ENCODE assay signal across 1 cellular context in genomic region chr11:96337541-96338530, GRCh38.
A peak's percentile ranks its signal among the peaks of the same experiment; 100 is the strongest.
TF ChIP-seq lines count a peak whose summit lies in the region.

No MANE protein-coding gene starts in this region.

TF ChIP-seq in K562, 482 proteins besides CTCF, POLR2A, EP300 and RAD21 (continued from another document and continues in another):
- TF ChIP-seq MBD1 (CRISPR knock-in tag; IDR thresholded peaks at IDR 0.05) (no peak), ZNF12 (CRISPR knock-in tag; IDR thresholded peaks at IDR 0.05) (no peak), TFAP4 (CRISPR knock-in tag; IDR thresholded peaks at IDR 0.05; ENCODE audit: borderline replicate concordance) (no peak), RFX7 (CRISPR knock-in tag; IDR thresholded peaks at IDR 0.05) (no peak), KAT8 (IDR thresholded peaks at IDR 0.05; ENCODE audit: low read depth) (no peak), KDM5B (IDR thresholded peaks at IDR 0.05; ENCODE audit: insufficient replicate concordance, low read depth, low read length) (no peak), BCLAF1 (IDR thresholded peaks at IDR 0.05; ENCODE audit: borderline replicate concordance in 1 of 2, control insufficient read depth in 1 of 2, low read depth in 2 of 2, low read length in 1 of 2) (no peak), CHD2 (IDR thresholded peaks at IDR 0.05; ENCODE audit: low read depth, low read length) (no peak), SNAPC5 (CRISPR knock-in tag; IDR thresholded peaks at IDR 0.05) (no peak), CUX1 (CRISPR knock-in tag; IDR thresholded peaks at IDR 0.05) (peak; percentile 85; the same call in 1 of the 2 replicates), MAFG (tag; conservative IDR thresholded peaks at IDR 0.05) (0 out of 2 replicates have a peak, but pooled peaks have one; percentile 24), RFX1 (IDR thresholded peaks at IDR 0.05) (peak; percentile 42; the same call in 1 of the 2 replicates), CXXC5 (CRISPR knock-in tag; IDR thresholded peaks at IDR 0.05) (peak; percentile 56; the same call in 1 of the 2 replicates), ZNF707 (CRISPR knock-in tag; conservative IDR thresholded peaks at IDR 0.05) (no peak), FOXA3 (CRISPR knock-in tag; conservative IDR thresholded peaks at IDR 0.05 in 1 of 2, IDR thresholded peaks at IDR 0.05 in 1 of 2) (peak in 1 of 2 experiments; percentile 76; a peak in 2 of 4 replicates), KLF13 (tag; IDR thresholded peaks at IDR 0.05; ENCODE audit: borderline replicate concordance, low read depth) (no peak), GATA2 (CRISPR knock-in tag; IDR thresholded peaks at IDR 0.05) (no peak), ZNF695 (CRISPR knock-in tag; IDR thresholded peaks at IDR 0.05) (no peak), ZBTB9 (CRISPR knock-in tag; IDR thresholded peaks at IDR 0.05) (0 out of 2 replicates have a peak, but pooled peaks have one; percentile 30), ZNF175 (CRISPR knock-in tag; IDR thresholded peaks at IDR 0.05; ENCODE audit: low read depth) (peak; percentile 78), NR2F6 (CRISPR knock-in tag; IDR thresholded peaks at IDR 0.05) (no peak), HMGXB4 (CRISPR knock-in tag; IDR thresholded peaks at IDR 0.05) (no peak), ZNF197 (CRISPR knock-in tag; IDR thresholded peaks at IDR 0.05; ENCODE audit: low read depth) (0 out of 2 replicates have a peak, but pooled peaks have one; percentile 37), KDM2B (CRISPR knock-in tag; IDR thresholded peaks at IDR 0.05) (no peak), NBN (IDR thresholded peaks at IDR 0.05; ENCODE audit: low read depth) (0 out of 2 replicates have a peak, but pooled peaks have one; percentile 12), ETS1 (conservative IDR thresholded peaks at IDR 0.05; ENCODE audit: control insufficient read depth, low read depth, low read length) (no peak), ZSCAN32 (CRISPR knock-in tag; IDR thresholded peaks at IDR 0.05) (no peak), ZNF668 (CRISPR knock-in tag; IDR thresholded peaks at IDR 0.05) (0 out of 2 replicates have a peak, but pooled peaks have one; percentile 42), HINFP (tag; conservative IDR thresholded peaks at IDR 0.05; ENCODE audit: low read depth) (no peak), RAD51 (IDR thresholded peaks at IDR 0.05; ENCODE audit: borderline replicate concordance, low read depth) (peak; percentile 5; the same call in 1 of the 2 replicates), ZBTB11 (CRISPR knock-in tag; IDR thresholded peaks at IDR 0.05) (peak in 1 of 3 experiments; percentile 22; a peak in 1 of 6 replicates), HMBOX1 (IDR thresholded peaks at IDR 0.05) (peak; percentile 99), RBM22 (IDR thresholded peaks at IDR 0.05; ENCODE audit: low read depth, low read length, poor library complexity, severe bottlenecking) (no peak), SMARCC2 (IDR thresholded peaks at IDR 0.05; ENCODE audit: low read depth) (no peak)
